Comparison of ENCODE assay signal across 1 cellular context in the genomic region with DNA sequence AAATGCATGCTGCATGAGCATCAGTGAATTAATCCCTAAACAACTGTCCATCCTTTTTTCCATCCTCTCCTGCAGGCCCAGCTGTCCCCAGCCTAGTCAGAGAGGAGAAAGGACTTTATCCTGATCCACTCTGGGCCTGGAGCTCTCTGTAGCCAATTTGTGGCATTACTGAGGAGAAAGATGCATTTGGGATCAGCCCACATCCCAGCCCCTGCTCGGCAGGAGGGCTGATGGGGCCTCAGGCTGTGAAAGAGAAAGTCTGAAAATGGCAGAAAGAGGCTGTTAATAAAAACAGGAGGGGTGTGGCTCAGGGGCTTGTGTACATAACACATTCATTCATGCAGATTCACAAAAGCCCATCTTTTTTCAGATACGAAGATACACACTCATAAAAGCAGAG.
TF ChIP-seq lines count a peak whose summit lies in the region.

No MANE protein-coding gene starts in this region.

TF ChIP-seq in IMR-90, 13 proteins besides CTCF, POLR2A, EP300 and RAD21:
- TF ChIP-seq MAFK (IDR thresholded peaks at IDR 0.05; ENCODE audit: low read depth, low read length) = no peak
